8 cellular contexts compared by ENCODE assay signal in genomic region chr17:74961657-74962360, GRCh38. TPM values are rescaled to one million over a fixed set of nuclear protein-coding genes. Genes with fewer than 3 reads are reported as not detected.
DNase-seq lines count a peak whose midpoint lies in the region; ATAC-seq, FAIRE-seq and TF ChIP-seq lines count a peak whose summit lies in the region.

No MANE protein-coding gene starts in this region.

- no peak overlapping the region for H3K14ac ChIP-seq in H1 (ENCODE audit: insufficient read length)

- H3K79me2 ChIP-seq in H1 (ENCODE audit: control insufficient read depth in 1 of 2, insufficient read depth in 2 of 2, low read length in 2 of 2) = no peaks in the 10 kb centered on the region

- no peak overlapping the region for H2AK5ac ChIP-seq in H1 (ENCODE audit: low read depth, low read length)

- WGBS in H1 (ENCODE audit: extremely low coverage in 1 of 2, insufficient coverage in 1 of 2, insufficient read length in 1 of 2, insufficient replicate concordance in 2 of 2, low coverage in 1 of 2, low lambda C conversion rate in 2 of 2, missing lambda C conversion rate in 1 of 2), 2 experiments = 63% methylated on average over 23 of the region's 23 CpGs; no CpG with 5 or more reads in 1 of the 2 experiments

- H4K91ac ChIP-seq in H1 (replicated peaks; ENCODE audit: insufficient read length, low read length) = peak overlapping the region; percentile 84

- no peak overlapping the region for H3K4ac ChIP-seq in H1 (replicated peaks; ENCODE audit: insufficient read length, low read depth, low read length)

- peak; percentile 88 to 91 for TF ChIP-seq RAD21 in H1 (IDR thresholded peaks at IDR 0.05 in 1 of 2, conservative IDR thresholded peaks at IDR 0.05 in 1 of 2; ENCODE audit: low read depth in 2 of 2, low read length in 2 of 2)

- no peaks in the 10 kb centered on the region for H3K79me1 ChIP-seq in H1 (ENCODE audit: low read depth, low read length)

- 0 out of 2 replicates have a peak overlapping the region, but pooled peaks have one; percentile 87 for H2BK12ac ChIP-seq in H1 (ENCODE audit: low read depth, low read length)

- no peak for ATAC-seq in HG03520 (IDR thresholded peaks at IDR 0.05; ENCODE audit: unreplicated experiment)

- no peak for TF ChIP-seq POLR2A in H1 (IDR thresholded peaks at IDR 0.05; ENCODE audit: control extremely low read depth in 1 of 2, low read depth in 2 of 2, low read length in 2 of 2)

- POLR2A ChIA-PET in H1 (lab: Charles Lee; ENCODE audit: partially characterized antibody) = interaction anchor here (0.6 to 2.5 kb wide), 7 partner anchors 10 to 73 kb away, joined by 3 to 37 read pairs (median 4); partner anchors contain the start of genes CDR2L, HID1 and MRPL58

- no peaks in the 10 kb centered on the region for H3K9me3 Mint-ChIP-seq in mesothelial cell of epicardium

- H3K4me1 ChIP-seq in H1 (replicated peaks in 1 of 4; ENCODE audit: control insufficient read depth in 3 of 4, insufficient read depth in 4 of 4, low read length in 3 of 4) = peaks cover 0 to 7% (median 1%) of the 10 kb centered on the region in 4 experiments; a peak in 4 of 7 replicates

- peaks cover 0 to 1% of the 10 kb centered on the region in 2 experiments for H4K20me1 ChIP-seq in H1 (replicated peaks in 1 of 2; ENCODE audit: control insufficient read depth in 1 of 2, insufficient read depth in 2 of 2, low read length in 2 of 2)

- H3K4me3 Mint-ChIP-seq in mesothelial cell of epicardium = no peak overlapping the region

- H3K27me3 Mint-ChIP-seq in mesothelial cell of epicardium (ENCODE audit: low read depth) = peaks cover 4% of the 10 kb centered on the region

- peaks cover 0 to 5% (median 2%) of the 10 kb centered on the region in 4 experiments; a peak in 3 of 7 replicates for H3K27me3 ChIP-seq in H1 (replicated peaks in 1 of 4; ENCODE audit: control insufficient read depth in 3 of 4, extremely low read depth in 1 of 4, insufficient read depth in 3 of 4, low read length in 3 of 4)

- DNase-seq in CMK (ENCODE audit: low read depth) = peak; percentile 72
- DNase-seq in HTR-8/SVneo (ENCODE audit: insufficient read length, low spot score) = peak; percentile 98
- DNase-seq in NOMO-1 treated with DMSO at 0.1 percent for 48 hours (lab: John Stamatoyannopoulos, UW; ENCODE audit: unreplicated experiment) = peak; percentile 66
- DNase-seq in activated CD8-positive, alpha-beta memory T cell treated with anti-CD3 and anti-CD28 coated beads for 48 hours (ENCODE audit: low read depth in 2 of 3, low spot score in 2 of 3) = peak; percentile 43 to 93 (median 91)
- peak; percentile 70 to 97 for DNase-seq in H1 (ENCODE audit: low read depth in 1 of 2, low spot score in 2 of 2)
- DNase-seq in mesothelial cell of epicardium (ENCODE audit: low spot score in 2 of 2, unreplicated experiment in 2 of 2) = peak; percentile 83 to 93
- DNase-seq in stimulated activated CD8-positive, alpha-beta memory T cell treated with anti-CD3 and anti-CD28 coated beads, Interleukin-2, amount 100 ng/mL, for 1 hour (ENCODE audit: low read depth in 2 of 2) = peak; percentile 68 to 73

- no peak overlapping the region for H3K18ac ChIP-seq in H1 (ENCODE audit: extremely low read depth, low read length)

- no peak overlapping the region for H4K5ac ChIP-seq in H1 (ENCODE audit: insufficient read length, low read depth, low read length)

- H2BK15ac ChIP-seq in H1 (ENCODE audit: low read length) = 0 out of 2 replicates have a peak overlapping the region, but pooled peaks have one; percentile 29

- H3K27ac Mint-ChIP-seq in mesothelial cell of epicardium = peak overlapping the region; percentile 26

- no peaks in the 10 kb centered on the region for H3K36me3 Mint-ChIP-seq in mesothelial cell of epicardium

- no peak overlapping the region for H3K23ac ChIP-seq in H1 (ENCODE audit: insufficient read length)

- CTCF ChIA-PET in H1 (lab: Charles Lee; ENCODE audit: partially characterized antibody) = interaction anchor here (0.6 to 27.2 kb wide), 49 partner anchors 10 to 541 kb away, joined by 3 to 1072 read pairs (median 6); partner anchors contain the start of genes CDR2L, FADS6, HID1 and MRPL58

- H3K36me3 ChIP-seq in H1 (ENCODE audit: control insufficient read depth in 2 of 4, insufficient read depth in 4 of 4, low read length in 3 of 4) = no peaks in the 10 kb centered on the region

- H3K23me2 ChIP-seq in H1 (ENCODE audit: low read depth, low read length) = 0 out of 2 replicates have a peak, but pooled peaks cover 3% of the 10 kb centered on the region

- no peak overlapping the region for H3K4me2 ChIP-seq in H1 (ENCODE audit: insufficient read depth in 1 of 2, low read depth in 2 of 2, low read length in 2 of 2)

- no peak overlapping the region for H3K27ac ChIP-seq in H1 (ENCODE audit: low read depth, low read length)

- no peak overlapping the region for H3K56ac ChIP-seq in H1 (replicated peaks; ENCODE audit: insufficient read length, low read depth, low read length)

- no peak overlapping the region for H3K9ac ChIP-seq in H1 (replicated peaks in 1 of 4; ENCODE audit: extremely low read depth in 1 of 4, low read depth in 3 of 4, low read length in 3 of 4)

- no peak overlapping the region for H2BK5ac ChIP-seq in H1 (ENCODE audit: low read depth, low read length)

- H2AFZ ChIP-seq in H1 (ENCODE audit: low read length) = no peak overlapping the region

- peak; percentile 78 for FAIRE-seq in HTR-8/SVneo (lab: Jason Lieb, UNC)
- peak; percentile 76 for FAIRE-seq in H1 (lab: Jason Lieb, UNC)

- no peaks in the 10 kb centered on the region for H3K9me3 ChIP-seq in H1 (ENCODE audit: insufficient read depth in 2 of 2, low read depth in 1 of 2, low read length in 1 of 2)

- H3K4me1 Mint-ChIP-seq in mesothelial cell of epicardium = no peaks in the 10 kb centered on the region

- no peak overlapping the region for H3K4me3 ChIP-seq in H1 (ENCODE audit: extremely low read depth in 1 of 4, insufficient read depth in 2 of 4, low read depth in 3 of 4, low read length in 4 of 4)

- peak overlapping the region; percentile 63; the same call in 1 of the 2 replicates for H4K8ac ChIP-seq in H1 (ENCODE audit: extremely low read depth, insufficient read depth, low read length)

- TF ChIP-seq CTCF in H1 (IDR thresholded peaks at IDR 0.05; ENCODE audit: control extremely low read depth in 1 of 3, insufficient read depth in 1 of 3, low read depth in 1 of 3, low read length in 3 of 3) = peak; percentile 79 to 83 (median 82)
- TF ChIP-seq CTCF in mesothelial cell of epicardium (IDR thresholded peaks at IDR 0.05; ENCODE audit: unreplicated experiment) = peak; percentile 94

- H2BK120ac ChIP-seq in H1 (replicated peaks; ENCODE audit: low read depth, low read length) = no peak overlapping the region

- TF ChIP-seq EP300 in H1 (IDR thresholded peaks at IDR 0.05; ENCODE audit: borderline replicate concordance in 1 of 2, low read depth in 2 of 2, low read length in 2 of 2) = no peak

- no peak overlapping the region for H2BK20ac ChIP-seq in H1 (ENCODE audit: low read length)

RNA-seq across cellular contexts. Expression of gene HID1, which starts 10.8 kb away (rescaled TPM):
- 13.8 and 15.1 TPM in 2 replicates for total RNA-seq in H1 (2021; fragmentation: NEBNext Ultra II Directional; extraction: Animal tissue kit (Norgen Biotek cat#: 25700))
- polyA plus RNA-seq in H1 (2011; rRNA removed) = 25.9 and 36.3 TPM in 2 replicates
- polyA plus RNA-seq in H1 (2011; cell fraction: cytosol; rRNA removed) = 10.1 TPM
- polyA plus RNA-seq in H1 (2011; cell fraction: nucleus; rRNA removed) = 51.4 TPM
- polyA plus RNA-seq in H1 (2012, experiment 1 of 2) = 8.8 to 16.5 TPM (median 15.2 TPM) in 4 replicates
- 12.7 TPM for polyA plus RNA-seq in H1 (2012, experiment 2 of 2)
- polyA plus RNA-seq in H1 (2013, experiment 1 of 2) = 10.6 TPM
- 10.6 TPM for polyA plus RNA-seq in H1 (2013, experiment 2 of 2)
- polyA minus RNA-seq in H1 (2011; rRNA and poly(A)+ RNA removed) = 17.9 and 18.9 TPM in 2 replicates
- 8.1 TPM for polyA minus RNA-seq in H1 (2011; cell fraction: cytosol; rRNA and poly(A)+ RNA removed)
- 17.8 TPM for polyA minus RNA-seq in H1 (2011; cell fraction: nucleus; rRNA and poly(A)+ RNA removed)
- 50.7 to 56.3 TPM (median 54.2 TPM) in 3 replicates for total RNA-seq in mesothelial cell of epicardium

RNA-seq across cellular contexts. Expression of gene CDR2L, which starts 25.6 kb away (rescaled TPM):
- 38.1 and 40.5 TPM in 2 replicates for total RNA-seq in H1 (2021; fragmentation: NEBNext Ultra II Directional; extraction: Animal tissue kit (Norgen Biotek cat#: 25700))
- polyA plus RNA-seq in H1 (2011; rRNA removed) = 20.4 and 26.8 TPM in 2 replicates
- 18.7 TPM for polyA plus RNA-seq in H1 (2011; cell fraction: cytosol; rRNA removed)
- 23.7 TPM for polyA plus RNA-seq in H1 (2011; cell fraction: nucleus; rRNA removed)
- polyA plus RNA-seq in H1 (2012, experiment 1 of 2) = 20.6 to 28.4 TPM (median 25.9 TPM) in 4 replicates
- 25.8 TPM for polyA plus RNA-seq in H1 (2012, experiment 2 of 2)
- 20.0 TPM for polyA plus RNA-seq in H1 (2013, experiment 1 of 2)
- polyA plus RNA-seq in H1 (2013, experiment 2 of 2) = 19.3 TPM
- polyA minus RNA-seq in H1 (2011; rRNA and poly(A)+ RNA removed) = 8.6 and 12.3 TPM in 2 replicates
- 16.4 TPM for polyA minus RNA-seq in H1 (2011; cell fraction: cytosol; rRNA and poly(A)+ RNA removed)
- 10.2 TPM for polyA minus RNA-seq in H1 (2011; cell fraction: nucleus; rRNA and poly(A)+ RNA removed)
- total RNA-seq in mesothelial cell of epicardium = 22.6 to 23.1 TPM (median 22.8 TPM) in 3 replicates

RNA-seq across cellular contexts. Expression of gene OTOP3, which starts 26.1 kb away (rescaled TPM):
- total RNA-seq in H1 (2021; fragmentation: NEBNext Ultra II Directional; extraction: Animal tissue kit (Norgen Biotek cat#: 25700)) = not detected in 2 replicates
- polyA plus RNA-seq in H1 (2011; rRNA removed) = 0.05 and 0.09 TPM in 2 replicates
- polyA plus RNA-seq in H1 (2011; cell fraction: cytosol; rRNA removed) = 0.04 TPM
- not detected for polyA plus RNA-seq in H1 (2011; cell fraction: nucleus; rRNA removed)
- not detected in 4 replicates for polyA plus RNA-seq in H1 (2012, experiment 1 of 2)
- not detected for polyA plus RNA-seq in H1 (2012, experiment 2 of 2)
- 0.02 TPM for polyA plus RNA-seq in H1 (2013, experiment 1 of 2)
- not detected for polyA plus RNA-seq in H1 (2013, experiment 2 of 2)
- polyA minus RNA-seq in H1 (2011; rRNA and poly(A)+ RNA removed) = not detected in 2 replicates
- not detected for polyA minus RNA-seq in H1 (2011; cell fraction: cytosol; rRNA and poly(A)+ RNA removed)
- polyA minus RNA-seq in H1 (2011; cell fraction: nucleus; rRNA and poly(A)+ RNA removed) = not detected
- not detected in 3 replicates for total RNA-seq in mesothelial cell of epicardium

RNA-seq across cellular contexts. Expression of gene OTOP2, which starts 37.7 kb away (rescaled TPM):
- total RNA-seq in H1 (2021; fragmentation: NEBNext Ultra II Directional; extraction: Animal tissue kit (Norgen Biotek cat#: 25700)) = not detected in 2 replicates
- polyA plus RNA-seq in H1 (2011; rRNA removed) = 0.23 and 0.27 TPM in 2 replicates
- polyA plus RNA-seq in H1 (2011; cell fraction: cytosol; rRNA removed) = 0.23 TPM
- 0.37 TPM for polyA plus RNA-seq in H1 (2011; cell fraction: nucleus; rRNA removed)
- polyA plus RNA-seq in H1 (2012, experiment 1 of 2) = 0.11 to 0.18 TPM (median 0.16 TPM) in 3 of 4 replicates, not detected in the other
- polyA plus RNA-seq in H1 (2012, experiment 2 of 2) = not detected
- polyA plus RNA-seq in H1 (2013, experiment 1 of 2) = not detected
- polyA plus RNA-seq in H1 (2013, experiment 2 of 2) = 0.06 TPM
- not detected in 2 replicates for polyA minus RNA-seq in H1 (2011; rRNA and poly(A)+ RNA removed)
- not detected for polyA minus RNA-seq in H1 (2011; cell fraction: cytosol; rRNA and poly(A)+ RNA removed)
- not detected for polyA minus RNA-seq in H1 (2011; cell fraction: nucleus; rRNA and poly(A)+ RNA removed)
- not detected in 3 replicates for total RNA-seq in mesothelial cell of epicardium

RNA-seq across cellular contexts. Expression of gene USH1G, which starts 38.8 kb away (rescaled TPM):
- total RNA-seq in H1 (2021; fragmentation: NEBNext Ultra II Directional; extraction: Animal tissue kit (Norgen Biotek cat#: 25700)) = 1.6 and 1.7 TPM in 2 replicates
- 4.3 and 5.0 TPM in 2 replicates for polyA plus RNA-seq in H1 (2011; rRNA removed)
- 3.5 TPM for polyA plus RNA-seq in H1 (2011; cell fraction: cytosol; rRNA removed)
- 3.5 TPM for polyA plus RNA-seq in H1 (2011; cell fraction: nucleus; rRNA removed)
- 1.3 to 2.8 TPM (median 2.0 TPM) in 4 replicates for polyA plus RNA-seq in H1 (2012, experiment 1 of 2)
- polyA plus RNA-seq in H1 (2012, experiment 2 of 2) = 1.9 TPM
- 0.61 TPM for polyA plus RNA-seq in H1 (2013, experiment 1 of 2)
- 0.70 TPM for polyA plus RNA-seq in H1 (2013, experiment 2 of 2)
- 5.1 and 8.8 TPM in 2 replicates for polyA minus RNA-seq in H1 (2011; rRNA and poly(A)+ RNA removed)
- polyA minus RNA-seq in H1 (2011; cell fraction: cytosol; rRNA and poly(A)+ RNA removed) = 3.7 TPM
- polyA minus RNA-seq in H1 (2011; cell fraction: nucleus; rRNA and poly(A)+ RNA removed) = 4.2 TPM
- 3.1 to 3.9 TPM (median 3.9 TPM) in 3 replicates for total RNA-seq in mesothelial cell of epicardium
